ENCODE assay signal across 8 cellular contexts in the genomic region with DNA sequence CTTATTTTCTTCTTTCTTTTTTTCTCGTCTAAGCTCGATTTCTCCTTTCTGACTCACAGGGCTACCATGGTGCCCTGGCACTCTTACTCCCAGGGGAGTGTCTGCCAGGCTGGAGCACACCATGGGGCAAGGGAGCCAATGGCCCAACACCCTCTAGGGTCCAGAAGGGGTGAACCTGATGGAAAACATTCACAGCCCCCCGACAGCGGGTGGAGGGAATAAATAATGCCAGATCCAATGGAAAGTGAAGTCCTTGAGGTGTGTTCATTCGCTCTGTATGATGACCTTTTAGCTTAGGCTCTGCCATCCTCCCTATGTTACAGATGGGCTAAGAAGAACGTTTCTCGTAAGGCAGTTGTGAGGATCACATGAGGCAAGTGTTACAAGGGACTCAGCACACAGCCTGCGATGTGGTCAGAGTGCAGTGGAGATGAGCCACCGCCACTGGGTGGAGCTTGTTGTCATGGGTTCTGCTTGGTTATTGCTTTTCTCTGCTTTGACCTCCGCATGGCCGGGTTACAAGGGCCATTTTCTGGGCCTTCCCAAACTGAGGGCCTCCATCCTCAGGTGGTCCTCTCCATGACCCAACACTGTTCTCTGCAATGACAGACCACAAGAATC. TPM values are rescaled to one million over a fixed set of nuclear protein-coding genes. Genes with fewer than 3 reads are reported as not detected.
DNase-seq lines count a peak whose midpoint lies in the region; ATAC-seq, FAIRE-seq and TF ChIP-seq lines count a peak whose summit lies in the region.

No MANE protein-coding gene starts in this region.

- no peak for TF ChIP-seq POLR2A in H54 (IDR thresholded peaks at IDR 0.05; ENCODE audit: low read depth, low read length)

- H3K4me3 Mint-ChIP-seq in activated CD8-positive, alpha-beta T cell treated with anti-CD3 and anti-CD28 coated beads for 36 hours: no peak overlapping the region

- peak; percentile 93 for DNase-seq in activated CD8-positive, alpha-beta T cell treated with anti-CD3 and anti-CD28 coated beads for 36 hours
- DNase-seq in medulla oblongata (ENCODE audit: extremely low spot score): peak; percentile 56
- no peak for DNase-seq in smooth muscle cell (lab: John Stamatoyannopoulos, UW; ENCODE audit: unreplicated experiment)
- DNase-seq in mammary epithelial cell: no peak
- DNase-seq in H54 (ENCODE audit: insufficient read length, low spot score): no peak

- H2AFZ ChIP-seq in smooth muscle cell (ENCODE audit: low read depth) (no peak overlapping the region), mammary epithelial cell (ENCODE audit: low read depth, low read length) (no peak overlapping the region)

- ATAC-seq in GM18502 (IDR thresholded peaks at IDR 0.05; ENCODE audit: poor library complexity, unreplicated experiment) (peak; percentile 55), GM21526 (IDR thresholded peaks at IDR 0.05; ENCODE audit: low FRiP score, unreplicated experiment) (peak; percentile 50), HG03565 (IDR thresholded peaks at IDR 0.05; ENCODE audit: unreplicated experiment) (peak; percentile 61)
- peak; percentile 67 for ATAC-seq in activated CD8-positive, alpha-beta T cell treated with anti-CD3 and anti-CD28 coated beads for 36 hours

- dilution Hi-C loops in mammary epithelial cell (cut with HindIII; ENCODE audit: low sequenced_read_pairs): no loop called here

- no peak for TF ChIP-seq CTCF in activated CD8-positive, alpha-beta T cell treated with anti-CD3 and anti-CD28 coated beads for 36 hours (IDR thresholded peaks at IDR 0.05)
- TF ChIP-seq CTCF in smooth muscle cell (IDR thresholded peaks at IDR 0.05; ENCODE audit: borderline replicate concordance, insufficient read depth, poor library complexity, severe bottlenecking) (no peak), mammary epithelial cell (conservative IDR thresholded peaks at IDR 0.05 in 1 of 2, IDR thresholded peaks at IDR 0.05 in 1 of 2; ENCODE audit: extremely low read depth in 1 of 2, insufficient read depth in 1 of 2, low read depth in 1 of 2, low read length in 2 of 2) (no peak)

- H4K20me1 ChIP-seq in smooth muscle cell (ENCODE audit: low read depth) (no peaks in the 10 kb centered on the region), mammary epithelial cell (ENCODE audit: insufficient read depth, low read length) (no peaks in the 10 kb centered on the region)

- H3K79me2 ChIP-seq in smooth muscle cell (ENCODE audit: low read depth): no peaks in the 10 kb centered on the region
- H3K79me2 ChIP-seq in mammary epithelial cell (ENCODE audit: insufficient read depth, low read length): no peaks in the 10 kb centered on the region

- H3K9me3 ChIP-seq in smooth muscle cell (replicated peaks; ENCODE audit: low read depth) (no peaks in the 10 kb centered on the region), mammary epithelial cell (replicated peaks; ENCODE audit: insufficient read depth, low read length) (no peaks in the 10 kb centered on the region)

- no peaks in the 10 kb centered on the region for H3K36me3 ChIP-seq in smooth muscle cell (ENCODE audit: low read depth)
- H3K36me3 ChIP-seq in mammary epithelial cell (ENCODE audit: insufficient read depth, low read length): no peaks in the 10 kb centered on the region

- intact Hi-C loops in activated CD8-positive, alpha-beta T cell treated with anti-CD3 and anti-CD28 coated beads for 36 hours (cut with micrococcal nuclease): no loop called here
- intact Hi-C loops in mammary epithelial cell (cut with micrococcal nuclease): loop anchor here (5.0 kb wide), 1 partner anchor 152 kb away; no protein-coding TSS in a partner anchor

- no peaks in the 10 kb centered on the region for H3K9me3 Mint-ChIP-seq in activated CD8-positive, alpha-beta T cell treated with anti-CD3 and anti-CD28 coated beads for 36 hours

- H3K9ac ChIP-seq in smooth muscle cell (ENCODE audit: low read depth): no peak overlapping the region
- no peak overlapping the region for H3K9ac ChIP-seq in mammary epithelial cell (ENCODE audit: insufficient read depth, low read length)

- POLR2A ChIA-PET in activated CD8-positive, alpha-beta T cell treated with anti-CD3 and anti-CD28 coated beads for 36 hours (lab: Charles Lee): interaction anchor here (1.0 to 1.2 kb wide), 5 partner anchors 8 to 58 kb away, joined by 3 to 6 read pairs (median 4); no protein-coding TSS in a partner anchor

- in situ Hi-C loops in mammary epithelial cell (cut with MboI; ENCODE audit: low sequenced_read_pairs in 2 of 2): no loop called here

- peaks cover 10% of the 10 kb centered on the region for H3K36me3 Mint-ChIP-seq in activated CD8-positive, alpha-beta T cell treated with anti-CD3 and anti-CD28 coated beads for 36 hours (ENCODE audit: low read depth)

- no peak overlapping the region for H3K27ac Mint-ChIP-seq in activated CD8-positive, alpha-beta T cell treated with anti-CD3 and anti-CD28 coated beads for 36 hours

- H3K27ac ChIP-seq in smooth muscle cell (ENCODE audit: low read depth) (no peak overlapping the region), mammary epithelial cell (ENCODE audit: insufficient read depth, low read depth, low read length) (no peak overlapping the region)

- 78% methylated on average over 11 of the region's 11 CpGs for WGBS in smooth muscle cell (ENCODE audit: low lambda C conversion rate)
- WGBS in mammary epithelial cell (ENCODE audit: low coverage, missing lambda C conversion rate): 91% methylated on average over 10 of the region's 11 CpGs

- no peaks in the 10 kb centered on the region for H3K27me3 Mint-ChIP-seq in activated CD8-positive, alpha-beta T cell treated with anti-CD3 and anti-CD28 coated beads for 36 hours

- H3K4me1 Mint-ChIP-seq in activated CD8-positive, alpha-beta T cell treated with anti-CD3 and anti-CD28 coated beads for 36 hours (ENCODE audit: low read depth): peaks cover 41% of the 10 kb centered on the region

- H3K4me1 ChIP-seq in smooth muscle cell (ENCODE audit: low read depth) (no peaks in the 10 kb centered on the region), mammary epithelial cell (ENCODE audit: insufficient read depth, low read length) (peaks cover 5% of the 10 kb centered on the region)

- H3K27me3 ChIP-seq in smooth muscle cell (ENCODE audit: low read depth): no peaks in the 10 kb centered on the region
- no peaks in the 10 kb centered on the region for H3K27me3 ChIP-seq in mammary epithelial cell (ENCODE audit: insufficient read depth, low read length)

- no peaks in the 10 kb centered on the region for H3F3A ChIP-seq in smooth muscle cell (ENCODE audit: low read depth)

- no peak for FAIRE-seq in H54 (lab: Jason Lieb, UNC)

- CTCF ChIA-PET in activated CD8-positive, alpha-beta T cell treated with anti-CD3 and anti-CD28 coated beads for 36 hours (lab: Charles Lee): interaction anchor here (0.6 to 13.5 kb wide), 14 partner anchors 8 to 1020 kb away, joined by 3 to 289 read pairs (median 4); a partner anchor contains a TSS
- CTCF ChIA-PET in mammary epithelial cell (lab: Charles Lee; ENCODE audit: low non-redundant PET): no interaction called here

- H3K4me2 ChIP-seq in smooth muscle cell (no peak overlapping the region), mammary epithelial cell (ENCODE audit: insufficient read depth, low read depth, low read length) (no peak overlapping the region)

- no TSS peak for BruUV-seq in mammary epithelial cell (replicated peaks; lab: Mats Ljungman, UMichigan)

- H3K4me3 ChIP-seq in smooth muscle cell: no peak overlapping the region
- H3K4me3 ChIP-seq in mammary epithelial cell (replicated peaks in 1 of 3; ENCODE audit: insufficient read depth in 1 of 3, low read depth in 2 of 3, low read length in 3 of 3): no peak overlapping the region

RNA-seq across cellular contexts. Expression of a gene that starts 3.5 kb away (rescaled TPM):
- 10 to 100 TPM; 49.4 to 51.7 TPM for total RNA-seq in activated CD8-positive, alpha-beta T cell treated with anti-CD3 and anti-CD28 coated beads for 36 hours
- total RNA-seq in smooth muscle cell (not detected in 2 replicates), mammary epithelial cell (1 to 10 TPM; 1.2 to 5.0 TPM)
- polyA plus RNA-seq in smooth muscle cell (1.6 and 4.0 TPM in 2 replicates), mammary epithelial cell (5.4 TPM)
- polyA minus RNA-seq in mammary epithelial cell: not detected

RNA-seq across cellular contexts. Expression of a gene that starts 21.0 kb away (rescaled TPM):
- under 1 TPM in 1 of 2 experiments, not detected in 1; 0.07 TPM for total RNA-seq in activated CD8-positive, alpha-beta T cell treated with anti-CD3 and anti-CD28 coated beads for 36 hours
- total RNA-seq in smooth muscle cell (not detected in 2 replicates), mammary epithelial cell (10 to 100 TPM in 1 of 2 donors, not detected in 1; 10.7 TPM)
- polyA plus RNA-seq in smooth muscle cell (not detected in 2 replicates), mammary epithelial cell (0.03 TPM)
- polyA minus RNA-seq in mammary epithelial cell: 1.4 TPM

RNA-seq across cellular contexts. Expression of a gene that starts 28.0 kb away (rescaled TPM):
- total RNA-seq in activated CD8-positive, alpha-beta T cell treated with anti-CD3 and anti-CD28 coated beads for 36 hours: under 1 TPM; 0.54 to 0.81 TPM
- 1.5 and 1.8 TPM in 2 replicates for total RNA-seq in smooth muscle cell
- 1.9 and 3.1 TPM in 2 replicates for polyA plus RNA-seq in smooth muscle cell
- total RNA-seq in mammary epithelial cell: not detected
- 0.09 TPM for polyA plus RNA-seq in mammary epithelial cell
- polyA minus RNA-seq in mammary epithelial cell: not detected

RNA-seq across cellular contexts. Expression of a gene that starts 45.0 kb away (rescaled TPM):
- not detected for total RNA-seq in activated CD8-positive, alpha-beta T cell treated with anti-CD3 and anti-CD28 coated beads for 36 hours
- total RNA-seq in smooth muscle cell: not detected in 2 replicates
- polyA plus RNA-seq in smooth muscle cell: not detected in 2 replicates
- not detected for total RNA-seq in mammary epithelial cell
- polyA plus RNA-seq in mammary epithelial cell: not detected
- polyA minus RNA-seq in mammary epithelial cell: not detected

RNA-seq across cellular contexts. Expression of a gene that starts 59.8 kb away (rescaled TPM):
- total RNA-seq in activated CD8-positive, alpha-beta T cell treated with anti-CD3 and anti-CD28 coated beads for 36 hours: not detected
- total RNA-seq in smooth muscle cell (not detected in 2 replicates), mammary epithelial cell (not detected)
- polyA plus RNA-seq in smooth muscle cell (1.6 TPM in 1 of 2 replicates, not detected in the other), mammary epithelial cell (0.10 TPM)
- not detected for polyA minus RNA-seq in mammary epithelial cell

Comparison
In these comparisons a context has a peak if more than half of its experiments do, and no peak if none do; other contexts are left out.
1. DNase-seq: peak in activated CD8-positive, alpha-beta T cell treated with anti-CD3 and anti-CD28 coated beads for 36 hours (single experiment) and medulla oblongata (single experiment); none in smooth muscle cell (single experiment), mammary epithelial cell (single experiment) and H54 (single experiment).
2. RNA of a gene that starts 3.5 kb away (total RNA-seq): 49.4 to 51.7 TPM in activated CD8-positive, alpha-beta T cell treated with anti-CD3 and anti-CD28 coated beads for 36 hours; 1.2 to 5.0 TPM in mammary epithelial cell and not detected in smooth muscle cell; every median in the first group is over 4 times any median in the second.
3. Peak in every context shown above with its lines, with median percentiles within 50 percentile points of each other: ATAC-seq.